In the genomic region with DNA sequence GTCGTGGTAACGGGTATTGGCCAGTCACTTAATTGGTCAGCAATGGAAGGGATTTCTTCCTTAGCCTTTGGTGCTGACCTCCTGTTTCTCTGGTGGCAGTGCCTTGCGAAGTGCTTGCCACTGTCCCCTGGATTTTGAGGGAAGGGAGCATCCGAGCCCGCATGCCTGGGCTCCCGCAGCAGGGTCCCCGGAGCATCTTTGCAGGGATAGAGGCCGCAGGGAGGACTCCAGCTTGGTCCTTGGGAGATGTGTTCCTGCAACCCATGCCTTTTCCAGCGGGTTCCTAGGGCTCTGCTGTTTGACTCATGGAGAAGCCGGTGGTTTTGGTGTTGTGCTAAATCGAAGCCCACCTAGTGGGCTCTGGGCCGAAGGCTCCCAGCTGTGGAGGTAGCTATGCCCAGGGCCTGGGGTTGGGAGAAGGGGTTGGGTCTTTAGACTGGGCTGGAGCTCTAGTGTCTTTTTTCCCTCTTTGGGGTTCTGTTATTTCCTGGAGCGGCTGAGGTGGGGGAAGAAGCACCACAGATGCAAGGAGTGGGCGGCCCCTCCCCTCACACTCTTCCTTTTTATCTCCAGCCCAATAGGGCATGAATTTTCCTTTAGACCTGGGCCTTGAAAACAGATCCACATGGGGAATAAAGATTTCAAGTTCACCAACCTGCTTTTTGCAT, we compare ENCODE assay signal across 10 cellular contexts. TPM values are rescaled to one million over a fixed set of nuclear protein-coding genes. Genes with fewer than 3 reads are reported as not detected.
DNase-seq lines count a peak whose midpoint lies in the region; ATAC-seq and TF ChIP-seq lines count a peak whose summit lies in the region.
"Had no signal": no experiment of that assay in that cellular context is flagged by ENCODE, and none has a peak within 500 bp of the region (broad histone marks: within the 10 kb centered on the region; RNA-seq: fewer than 3 reads in every experiment).

No MANE protein-coding gene starts in this region.

- H3K4me1 ChIP-seq in HUES64 (ENCODE audit: insufficient read depth, low read length): peaks cover 21% of the 10 kb centered on the region

- intact Hi-C loops in dendritic cell treated with granulocyte-macrophage colony-stimulating factor and Interleukin-4, amounts not matched to agents 40 ng/mL and 50 ng/mL, for 4 days (cut with micrococcal nuclease): no loop called here
- intact Hi-C loops in lower leg skin (cut with DNase I; ENCODE audit: low total_unique reads): no loop called here

- DNase-seq in AG04449 (ENCODE audit: low read depth, low spot score) (no peak), naive B cell (no peak), lower leg skin (ENCODE audit: low spot score in 2 of 2) (no peak), HEK293T (ENCODE audit: extremely low spot score) (no peak)
- DNase-seq: activated CD4-positive, alpha-beta T cell treated with anti-CD3 and anti-CD28 coated beads for 1 hour had no signal

- H3K4me1 Mint-ChIP-seq in dendritic cell treated with granulocyte-macrophage colony-stimulating factor and Interleukin-4, amounts not matched to agents 40 ng/mL and 50 ng/mL, for 4 days (ENCODE audit: low read depth): peaks cover 77% of the 10 kb centered on the region
- peaks cover 39 to 75% (median 72%) of the 10 kb centered on the region in 3 donors for H3K4me1 Mint-ChIP-seq in naive B cell

- peak overlapping the region; percentile 71 for H3K4me3 ChIP-seq in AG04449 (ENCODE audit: low read depth, low read length)
- H3K4me3 ChIP-seq in HUES64 (ENCODE audit: low read length): peak overlapping the region; percentile 65
- H3K4me3 ChIP-seq in lower leg skin (ENCODE audit: low read depth, poor library complexity, severe bottlenecking): no peak overlapping the region

- POLR2A ChIA-PET in AG04449 (lab: Yijun Ruan, JAX) (interaction anchor here (1.7 kb wide), 1 partner anchor 10 kb away, joined by 8 read pairs; no protein-coding TSS in a partner anchor), HEK293T (lab: Yijun Ruan, JAX) (no interaction called here)

- H3K9me3 Mint-ChIP-seq in dendritic cell treated with granulocyte-macrophage colony-stimulating factor and Interleukin-4, amounts not matched to agents 40 ng/mL and 50 ng/mL, for 4 days: no peaks in the 10 kb centered on the region
- H3K9me3 Mint-ChIP-seq in naive B cell: no peaks in the 10 kb centered on the region

- 0 out of 2 replicates have a peak, but pooled peaks cover 3% of the 10 kb centered on the region for H3K36me3 ChIP-seq in HUES64 (ENCODE audit: insufficient read depth, low read length)
- H3K36me3 ChIP-seq: MG63 had no signal

- H3K27ac ChIP-seq in HUES64 (ENCODE audit: low read depth, low read length): no peak overlapping the region

- WGBS in HUES64: 23% methylated on average over 13 of the region's 14 CpGs
- 76 to 79% methylated on average over 14 of the region's 14 CpGs for WGBS in lower leg skin, 2 donors

- H3K36me3 Mint-ChIP-seq in dendritic cell treated with granulocyte-macrophage colony-stimulating factor and Interleukin-4, amounts not matched to agents 40 ng/mL and 50 ng/mL, for 4 days (ENCODE audit: low read depth): peaks cover 69% of the 10 kb centered on the region
- H3K36me3 Mint-ChIP-seq in naive B cell: peaks cover 9 to 13% of the 10 kb centered on the region in 2 donors

- peak overlapping the region; percentile 89 for H3K4me3 Mint-ChIP-seq in dendritic cell treated with granulocyte-macrophage colony-stimulating factor and Interleukin-4, amounts not matched to agents 40 ng/mL and 50 ng/mL, for 4 days
- H3K4me3 Mint-ChIP-seq in naive B cell: peak overlapping the region; percentile 81 to 94 (median 85)

- CTCF ChIA-PET in AG04449 (lab: Yijun Ruan, JAX): interaction anchor here (0.6 to 5.2 kb wide), 12 partner anchors 8 to 178 kb away, joined by 3 to 29 read pairs (median 5); no protein-coding TSS in a partner anchor
- CTCF ChIA-PET in HEK293T (lab: Yijun Ruan, JAX): interaction anchor here (0.5 to 1.1 kb wide), 3 partner anchors 9 to 260 kb away, joined by 3 to 4 read pairs (median 4); no protein-coding TSS in a partner anchor

- peak overlapping the region; percentile 38; the same call in 1 of the 2 replicates for H3K9ac ChIP-seq in HUES64 (ENCODE audit: low read depth, low read length)

- no peaks in the 10 kb centered on the region for H3K27me3 Mint-ChIP-seq in dendritic cell treated with granulocyte-macrophage colony-stimulating factor and Interleukin-4, amounts not matched to agents 40 ng/mL and 50 ng/mL, for 4 days
- H3K27me3 Mint-ChIP-seq in naive B cell: no peaks in the 10 kb centered on the region

- peak overlapping the region; percentile 80 for H3K27ac Mint-ChIP-seq in dendritic cell treated with granulocyte-macrophage colony-stimulating factor and Interleukin-4, amounts not matched to agents 40 ng/mL and 50 ng/mL, for 4 days
- H3K27ac Mint-ChIP-seq in naive B cell: peak overlapping the region; percentile 61 to 96 (median 86)

- ATAC-seq in naive B cell (ENCODE audit: low read depth in 2 of 2): no peak
- no peak for ATAC-seq in HG02840 (IDR thresholded peaks at IDR 0.05; ENCODE audit: low FRiP score, unreplicated experiment)
- no peak for ATAC-seq in HG03469 (IDR thresholded peaks at IDR 0.05; ENCODE audit: unreplicated experiment)

- no peaks in the 10 kb centered on the region for H3K9me3 ChIP-seq in HUES64 (ENCODE audit: insufficient read depth, low read depth, low read length)
- H3K9me3 ChIP-seq: MG63 had no signal

- TF ChIP-seq CTCF in AG04449 (IDR thresholded peaks at IDR 0.05; ENCODE audit: insufficient read depth, low read length, missing control alignments): no peak
- TF ChIP-seq CTCF in lower leg skin (IDR thresholded peaks at IDR 0.05): no peak

- TF ChIP-seq POLR2A in lower leg skin (IDR thresholded peaks at IDR 0.05): no peak

- peaks cover 42% of the 10 kb centered on the region for H3K27me3 ChIP-seq in HUES64 (ENCODE audit: insufficient read depth, low read length)
- H3K27me3 ChIP-seq: MG63 had no signal

TF ChIP-seq in HEK293T, 16 proteins besides CTCF, POLR2A, EP300 and RAD21:
- TF ChIP-seq ARNT (IDR thresholded peaks at IDR 0.05) (no peak), NFRKB (IDR thresholded peaks at IDR 0.05) (no peak), CTBP1 (IDR thresholded peaks at IDR 0.05; ENCODE audit: borderline replicate concordance) (no peak), FOXM1 (IDR thresholded peaks at IDR 0.05; ENCODE audit: borderline replicate concordance) (no peak), FOXA1 (IDR thresholded peaks at IDR 0.05) (no peak), HDGF (IDR thresholded peaks at IDR 0.05; ENCODE audit: borderline replicate concordance) (no peak), L3MBTL2 (conservative IDR thresholded peaks at IDR 0.05) (no peak), LEF1 (IDR thresholded peaks at IDR 0.05; ENCODE audit: borderline replicate concordance) (no peak)

RNA-seq across cellular contexts. Expression of a gene that starts 39.0 kb away (rescaled TPM):
- polyA plus RNA-seq in HUES64 (2013, experiment 1 of 2): 6.1 TPM
- polyA plus RNA-seq in HUES64 (2013, experiment 2 of 2): 6.1 TPM
- 100 to 1,000 TPM in 1 of 6 donors, 10 to 100 TPM in 5; 29.6 to 105 (median 58.0) TPM for polyA plus RNA-seq in naive B cell (ENCODE audit: low read depth in 6 of 6)
- 1 to 10 TPM; 4.2 to 5.4 (median 5.0) TPM for total RNA-seq in lower leg skin
